ENCODE assay signal across 1 cellular context in the genomic region with DNA sequence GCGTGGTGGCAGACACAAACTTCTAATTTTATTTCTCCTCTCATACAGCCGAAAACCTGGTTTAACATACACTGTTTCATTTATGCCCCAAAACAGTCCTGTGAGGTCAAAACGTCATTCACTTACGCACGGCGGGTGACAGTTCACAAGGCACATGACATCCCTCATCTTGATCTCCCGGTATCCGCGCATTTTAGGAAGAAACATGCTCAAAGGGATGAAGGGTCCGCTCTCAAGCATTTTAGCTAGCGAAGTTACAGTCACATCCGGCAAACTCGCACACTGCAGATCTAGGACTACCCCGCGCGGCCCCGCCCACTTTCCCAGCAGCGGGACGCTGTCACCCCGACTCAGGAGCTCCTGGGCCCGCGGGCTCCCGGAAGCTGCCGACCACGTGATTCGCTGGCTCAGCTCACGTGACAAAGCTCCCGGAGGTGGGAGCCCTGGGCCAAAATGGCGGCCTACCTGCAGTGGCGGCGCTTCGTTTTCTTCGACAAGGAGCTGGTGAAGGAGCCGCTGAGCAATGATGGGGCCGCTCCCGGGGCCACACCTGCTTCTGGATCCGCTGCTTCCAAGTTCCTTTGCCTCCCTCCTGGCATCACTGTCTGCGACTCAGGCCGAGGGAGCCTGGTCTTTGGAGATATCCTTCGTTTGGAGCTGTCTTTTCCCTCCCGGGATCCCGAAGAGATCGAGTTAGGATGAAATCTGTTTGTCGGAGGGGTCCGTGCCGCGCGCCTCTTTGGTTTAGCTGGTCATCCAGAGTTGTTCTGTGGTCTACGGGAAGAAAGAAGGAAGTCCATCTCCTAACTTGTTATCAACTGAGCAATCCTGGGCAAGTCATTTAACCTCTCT.
TF ChIP-seq lines count a peak whose summit lies in the region.

A gene (plus strand): TSS at position 448 of the 852 bp plus-strand sequence. CDS start 6 bp downstream, at position 454.

TF ChIP-seq in SK-N-SH, 30 proteins besides CTCF, POLR2A, EP300 and RAD21 (continued from another document):
- TF ChIP-seq, protein P1, sequence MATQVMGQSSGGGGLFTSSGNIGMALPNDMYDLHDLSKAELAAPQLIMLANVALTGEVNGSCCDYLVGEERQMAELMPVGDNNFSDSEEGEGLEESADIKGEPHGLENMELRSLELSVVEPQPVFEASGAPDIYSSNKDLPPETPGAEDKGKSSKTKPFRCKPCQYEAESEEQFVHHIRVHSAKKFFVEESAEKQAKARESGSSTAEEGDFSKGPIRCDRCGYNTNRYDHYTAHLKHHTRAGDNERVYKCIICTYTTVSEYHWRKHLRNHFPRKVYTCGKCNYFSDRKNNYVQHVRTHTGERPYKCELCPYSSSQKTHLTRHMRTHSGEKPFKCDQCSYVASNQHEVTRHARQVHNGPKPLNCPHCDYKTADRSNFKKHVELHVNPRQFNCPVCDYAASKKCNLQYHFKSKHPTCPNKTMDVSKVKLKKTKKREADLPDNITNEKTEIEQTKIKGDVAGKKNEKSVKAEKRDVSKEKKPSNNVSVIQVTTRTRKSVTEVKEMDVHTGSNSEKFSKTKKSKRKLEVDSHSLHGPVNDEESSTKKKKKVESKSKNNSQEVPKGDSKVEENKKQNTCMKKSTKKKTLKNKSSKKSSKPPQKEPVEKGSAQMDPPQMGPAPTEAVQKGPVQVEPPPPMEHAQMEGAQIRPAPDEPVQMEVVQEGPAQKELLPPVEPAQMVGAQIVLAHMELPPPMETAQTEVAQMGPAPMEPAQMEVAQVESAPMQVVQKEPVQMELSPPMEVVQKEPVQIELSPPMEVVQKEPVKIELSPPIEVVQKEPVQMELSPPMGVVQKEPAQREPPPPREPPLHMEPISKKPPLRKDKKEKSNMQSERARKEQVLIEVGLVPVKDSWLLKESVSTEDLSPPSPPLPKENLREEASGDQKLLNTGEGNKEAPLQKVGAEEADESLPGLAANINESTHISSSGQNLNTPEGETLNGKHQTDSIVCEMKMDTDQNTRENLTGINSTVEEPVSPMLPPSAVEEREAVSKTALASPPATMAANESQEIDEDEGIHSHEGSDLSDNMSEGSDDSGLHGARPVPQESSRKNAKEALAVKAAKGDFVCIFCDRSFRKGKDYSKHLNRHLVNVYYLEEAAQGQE (IDR thresholded peaks at IDR 0.05; ENCODE audit: low read depth, low read length) = 0 out of 2 replicates have a peak, but pooled peaks have one; percentile 7
- TF ChIP-seq, protein P2, sequence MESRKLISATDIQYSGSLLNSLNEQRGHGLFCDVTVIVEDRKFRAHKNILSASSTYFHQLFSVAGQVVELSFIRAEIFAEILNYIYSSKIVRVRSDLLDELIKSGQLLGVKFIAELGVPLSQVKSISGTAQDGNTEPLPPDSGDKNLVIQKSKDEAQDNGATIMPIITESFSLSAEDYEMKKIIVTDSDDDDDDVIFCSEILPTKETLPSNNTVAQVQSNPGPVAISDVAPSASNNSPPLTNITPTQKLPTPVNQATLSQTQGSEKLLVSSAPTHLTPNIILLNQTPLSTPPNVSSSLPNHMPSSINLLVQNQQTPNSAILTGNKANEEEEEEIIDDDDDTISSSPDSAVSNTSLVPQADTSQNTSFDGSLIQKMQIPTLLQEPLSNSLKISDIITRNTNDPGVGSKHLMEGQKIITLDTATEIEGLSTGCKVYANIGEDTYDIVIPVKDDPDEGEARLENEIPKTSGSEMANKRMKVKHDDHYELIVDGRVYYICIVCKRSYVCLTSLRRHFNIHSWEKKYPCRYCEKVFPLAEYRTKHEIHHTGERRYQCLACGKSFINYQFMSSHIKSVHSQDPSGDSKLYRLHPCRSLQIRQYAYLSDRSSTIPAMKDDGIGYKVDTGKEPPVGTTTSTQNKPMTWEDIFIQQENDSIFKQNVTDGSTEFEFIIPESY (IDR thresholded peaks at IDR 0.05; ENCODE audit: borderline replicate concordance, low read depth) = no peak
- TF ChIP-seq, protein P3, sequence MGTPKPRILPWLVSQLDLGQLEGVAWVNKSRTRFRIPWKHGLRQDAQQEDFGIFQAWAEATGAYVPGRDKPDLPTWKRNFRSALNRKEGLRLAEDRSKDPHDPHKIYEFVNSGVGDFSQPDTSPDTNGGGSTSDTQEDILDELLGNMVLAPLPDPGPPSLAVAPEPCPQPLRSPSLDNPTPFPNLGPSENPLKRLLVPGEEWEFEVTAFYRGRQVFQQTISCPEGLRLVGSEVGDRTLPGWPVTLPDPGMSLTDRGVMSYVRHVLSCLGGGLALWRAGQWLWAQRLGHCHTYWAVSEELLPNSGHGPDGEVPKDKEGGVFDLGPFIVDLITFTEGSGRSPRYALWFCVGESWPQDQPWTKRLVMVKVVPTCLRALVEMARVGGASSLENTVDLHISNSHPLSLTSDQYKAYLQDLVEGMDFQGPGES (IDR thresholded peaks at IDR 0.05; ENCODE audit: low read depth, low read length) = no peak
- TF ChIP-seq FOSL2 (IDR thresholded peaks at IDR 0.05; ENCODE audit: borderline replicate concordance, low read depth) (no peak), RFX5 (IDR thresholded peaks at IDR 0.05; ENCODE audit: low read length) (no peak), TEAD4 (IDR thresholded peaks at IDR 0.05; ENCODE audit: borderline replicate concordance, insufficient read depth) (no peak), ELF1 (IDR thresholded peaks at IDR 0.05) (peak; percentile 76), MXI1 (IDR thresholded peaks at IDR 0.05; ENCODE audit: low read depth, low read length) (peak; percentile 93)
